In genomic region chr20:20391766-20392165, GRCh38 we compare ENCODE assay signal across 31 cellular contexts. TPM values are rescaled to one million over a fixed set of nuclear protein-coding genes. Genes with fewer than 3 reads are reported as not detected.
"Had no signal": no experiment of that assay in that cellular context is flagged by ENCODE, and none has a peak within 500 bp of the region (broad histone marks: within the 10 kb centered on the region; RNA-seq: fewer than 3 reads in every experiment).

No MANE protein-coding gene starts in this region.

- H3K27me3 ChIP-seq: colonic mucosa, esophagus muscularis mucosa, gastroesophageal sphincter, heart left ventricle, hepatocyte, right atrium auricular region, sigmoid colon, spleen, transverse colon, upper lobe of right lung, uterus had no signal

- H3K4me1 Mint-ChIP-seq: naive B cell had no signal

- H3K27me3 Mint-ChIP-seq: naive B cell; natural killer cell treated with Interleukin-12 subunit alpha and Interleukin-12 subunit beta and Interleukin-15 and Interleukin-18, amount 100 ng/mL, for 72 hours; stimulated activated naive B cell treated with anti-CD40 and anti-IgM and Interleukin-4, amounts not matched to agents 10 μg/mL and 1 μg/mL and 100 μg/mL, for 72 hours; stimulated activated naive CD8-positive, alpha-beta T cell treated with anti-CD3 and anti-CD28 coated beads, Interleukin-15, Interleukin-2, amounts not matched to agents 100 ng/mL and 50 ng/mL, for 24 hours had no signal

- H3K4me1 ChIP-seq: colonic mucosa, esophagus muscularis mucosa, foreskin keratinocyte, gastroesophageal sphincter, left ventricle myocardium inferior, lower lobe of right lung, prostate gland, right atrium auricular region, sigmoid colon, transverse colon, upper lobe of right lung, uterus had no signal

- H3K36me3 ChIP-seq: colonic mucosa, prostate gland, uterus had no signal

- H3K27ac ChIP-seq: colonic mucosa, esophagus muscularis mucosa, foreskin keratinocyte, gastroesophageal sphincter, heart left ventricle, hepatocyte, left ventricle myocardium inferior, lower lobe of right lung, prostate gland, right atrium auricular region, sigmoid colon, spleen, transverse colon, upper lobe of right lung, uterus had no signal

- H3K9me3 Mint-ChIP-seq: naive B cell; natural killer cell treated with Interleukin-12 subunit alpha and Interleukin-12 subunit beta and Interleukin-15 and Interleukin-18, amount 100 ng/mL, for 72 hours; neural crest cell; stimulated activated naive B cell treated with anti-CD40 and anti-IgM and Interleukin-4, amounts not matched to agents 10 μg/mL and 1 μg/mL and 100 μg/mL, for 72 hours; stimulated activated naive CD8-positive, alpha-beta T cell treated with anti-CD3 and anti-CD28 coated beads, Interleukin-15, Interleukin-2, amounts not matched to agents 100 ng/mL and 50 ng/mL, for 24 hours had no signal

- H3K4me3 ChIP-seq: colonic mucosa, esophagus muscularis mucosa, gastroesophageal sphincter, heart left ventricle, hepatocyte, left ventricle myocardium inferior, lower lobe of right lung, mucosa of descending colon, prostate gland, right atrium auricular region, sigmoid colon, spleen, transverse colon, upper lobe of right lung, uterus had no signal

- FAIRE-seq: endothelial cell of umbilical vein, kidney had no signal

- ATAC-seq: foreskin keratinocyte; gastroesophageal sphincter; heart left ventricle; lower lobe of right lung; mucosa of descending colon; stimulated activated naive B cell treated with anti-CD40 and anti-IgM and Interleukin-4, amounts not matched to agents 10 μg/mL and 1 μg/mL and 100 μg/mL, for 72 hours; upper lobe of right lung had no signal

- H3K36me3 Mint-ChIP-seq: natural killer cell treated with Interleukin-12 subunit alpha and Interleukin-12 subunit beta and Interleukin-15 and Interleukin-18, amount 100 ng/mL, for 72 hours had no signal

- H3K27ac Mint-ChIP-seq: naive B cell; natural killer cell treated with Interleukin-12 subunit alpha and Interleukin-12 subunit beta and Interleukin-15 and Interleukin-18, amount 100 ng/mL, for 72 hours had no signal

- DNase-seq: colonic mucosa; dermis blood vessel endothelial cell; effector memory CD4-positive, alpha-beta T cell; foreskin keratinocyte; heart left ventricle; kidney; left ventricle myocardium inferior; lower lobe of right lung; mucosa of descending colon; naive B cell; sigmoid colon; spleen; stimulated activated CD4-positive, alpha-beta T cell treated with anti-CD3 and anti-CD28 coated beads, Interleukin-4, amount 100 ng/mL, for 4 hours; stimulated activated naive B cell treated with anti-CD40 and anti-IgM and Interleukin-4, amounts not matched to agents 10 μg/mL and 1 μg/mL and 100 μg/mL, for 72 hours; transverse colon; upper lobe of right lung; uterus had no signal

- H3K4me3 Mint-ChIP-seq: naive B cell; natural killer cell treated with Interleukin-12 subunit alpha and Interleukin-12 subunit beta and Interleukin-15 and Interleukin-18, amount 100 ng/mL, for 72 hours; neural crest cell; stimulated activated naive B cell treated with anti-CD40 and anti-IgM and Interleukin-4, amounts not matched to agents 10 μg/mL and 1 μg/mL and 100 μg/mL, for 72 hours; stimulated activated naive CD8-positive, alpha-beta T cell treated with anti-CD3 and anti-CD28 coated beads, Interleukin-15, Interleukin-2, amounts not matched to agents 100 ng/mL and 50 ng/mL, for 24 hours had no signal

- H3K9me3 ChIP-seq: colonic mucosa, esophagus muscularis mucosa, gastroesophageal sphincter, heart left ventricle, left ventricle myocardium inferior, lower lobe of right lung, mucosa of descending colon, prostate gland, right atrium auricular region, sigmoid colon, spleen, transverse colon, upper lobe of right lung, uterus had no signal

RNA-seq across cellular contexts. Expression of gene INSM1, which starts 23.9 kb away (rescaled TPM):
- total RNA-seq: chondrocyte; dermis blood vessel endothelial cell; endothelial cell of umbilical vein; epithelial cell of proximal tubule; esophagus muscularis mucosa; fibroblast of lung; foreskin keratinocyte; kidney; left ventricle myocardium inferior; lower lobe of right lung; natural killer cell treated with Interleukin-12 subunit alpha and Interleukin-12 subunit beta and Interleukin-15 and Interleukin-18, amount 100 ng/mL, for 72 hours; osteocyte; right atrium auricular region; skeletal muscle tissue; upper lobe of right lung; uterus had no signal
- polyA plus RNA-seq: endothelial cell of umbilical vein, fibroblast of lung, foreskin keratinocyte, heart left ventricle had no signal
